Comparison of ENCODE assay signal across 2 cellular contexts in the genomic region with DNA sequence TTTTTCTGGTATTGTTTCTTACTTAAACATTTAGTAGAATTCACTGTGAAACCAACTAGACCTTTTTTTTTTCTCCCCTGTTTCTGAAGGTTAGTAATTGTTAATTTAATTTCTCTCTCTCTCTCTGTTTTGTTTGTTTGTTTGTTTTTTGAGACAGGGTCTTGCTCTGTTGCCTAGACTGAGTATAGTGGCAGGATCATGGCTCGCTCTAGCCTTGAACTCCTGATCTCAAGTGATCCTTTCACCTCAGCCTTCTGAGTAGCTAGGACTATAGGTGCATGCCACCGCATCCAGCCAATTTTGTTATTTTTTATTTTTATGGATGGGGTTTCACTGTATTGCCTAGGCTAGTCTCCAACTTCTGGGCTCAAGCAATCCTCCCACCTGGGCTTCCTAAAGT.
TF ChIP-seq lines count a peak whose summit lies in the region.

No MANE protein-coding gene starts in this region.

TF ChIP-seq in GM23338, 12 proteins besides CTCF, POLR2A, EP300 and RAD21 (continued from another document):
- TF ChIP-seq REST (IDR thresholded peaks at IDR 0.05; ENCODE audit: unreplicated experiment): no peak
- TF ChIP-seq CREB1 (CRISPR knock-in tag; IDR thresholded peaks at IDR 0.05; ENCODE audit: low read depth): no peak
- no peak for TF ChIP-seq ETS1 (IDR thresholded peaks at IDR 0.05)
- TF ChIP-seq ZNF331 (CRISPR knock-in tag; IDR thresholded peaks at IDR 0.05; ENCODE audit: low read depth): no peak
- TF ChIP-seq EZH2 (IDR thresholded peaks at IDR 0.05; ENCODE audit: low read depth, unreplicated experiment): no peak

TF ChIP-seq in WTC11, 78 proteins besides CTCF, POLR2A, EP300 and RAD21 (continued from another document):
- TF ChIP-seq ATF6 (CRISPR knock-in tag; IDR thresholded peaks at IDR 0.05): no peak
- TF ChIP-seq HMGA2 (CRISPR knock-in tag; IDR thresholded peaks at IDR 0.05): no peak
- TF ChIP-seq IRF2 (CRISPR knock-in tag; IDR thresholded peaks at IDR 0.05; ENCODE audit: borderline replicate concordance, low read depth): no peak
- no peak for TF ChIP-seq ELF4 (CRISPR knock-in tag; IDR thresholded peaks at IDR 0.05; ENCODE audit: low read depth)
- TF ChIP-seq SOX15 (CRISPR knock-in tag; IDR thresholded peaks at IDR 0.05): no peak
- no peak for TF ChIP-seq TEAD4 (CRISPR knock-in tag; IDR thresholded peaks at IDR 0.05)
- no peak for TF ChIP-seq TEAD1 (CRISPR knock-in tag; IDR thresholded peaks at IDR 0.05)
- no peak for TF ChIP-seq JAZF1 (CRISPR knock-in tag; IDR thresholded peaks at IDR 0.05)
- TF ChIP-seq, protein P1, sequence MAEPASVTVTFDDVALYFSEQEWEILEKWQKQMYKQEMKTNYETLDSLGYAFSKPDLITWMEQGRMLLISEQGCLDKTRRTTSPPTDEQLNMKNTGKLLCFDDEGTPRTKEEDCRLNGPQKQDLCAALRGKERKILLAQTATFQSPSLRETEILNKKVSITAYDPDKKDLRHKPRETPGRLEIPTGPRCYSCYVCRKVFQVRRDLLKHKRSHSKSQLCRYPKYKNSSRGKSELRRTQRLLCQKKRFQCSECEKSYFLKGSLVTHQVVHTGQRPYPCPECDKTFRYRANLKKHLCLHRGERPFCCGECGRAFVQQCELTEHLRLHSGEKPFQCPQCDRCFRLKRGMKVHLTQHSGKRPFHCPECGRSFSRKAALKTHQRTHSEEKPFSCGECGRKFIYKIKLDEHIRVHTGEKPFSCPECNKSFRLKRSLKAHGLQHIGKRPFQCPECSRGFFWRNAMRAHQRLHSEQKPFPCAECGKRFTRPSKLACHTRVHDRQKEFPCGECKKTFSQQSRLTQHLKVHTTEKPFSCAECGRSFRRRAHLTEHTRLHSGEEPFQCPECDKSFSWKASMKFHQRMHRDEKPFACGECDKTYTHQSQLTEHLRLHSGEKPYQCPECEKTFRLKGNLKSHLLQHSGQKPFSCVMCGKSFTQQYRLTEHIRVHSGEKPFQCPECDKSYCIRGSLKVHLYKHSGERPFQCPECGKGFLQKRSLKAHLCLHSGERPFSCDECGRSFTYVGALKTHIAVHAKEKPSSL (CRISPR knock-in tag; conservative IDR thresholded peaks at IDR 0.05): no peak
